Comparison of ENCODE assay signal across 8 cellular contexts in the genomic region with DNA sequence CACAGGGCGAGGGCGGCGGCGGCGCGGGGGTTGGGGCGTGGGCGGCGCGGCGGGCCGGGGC. TPM values are rescaled to one million over a fixed set of nuclear protein-coding genes. Genes with fewer than 3 reads are reported as not detected.
DNase-seq lines count a peak whose midpoint lies in the region; ATAC-seq, FAIRE-seq and TF ChIP-seq lines count a peak whose summit lies in the region.

Gene RTN4R, minus strand, starts transcription at position 30 of the 61 bp plus-strand sequence. CDS start 226 bp downstream, outside the sequence.

- H3K4me3 Mint-ChIP-seq in WTC11: peak within 1 kb of the TSS; percentile 67

- DNase-seq in H7 (no peak), WTC11 (ENCODE audit: low spot score) (no peak), small intestine (no peak), NCI-H69 (lab: John Stamatoyannopoulos, UW) (no peak), EL (no peak), ureter (ENCODE audit: low spot score) (no peak)

- H3K9ac ChIP-seq in iPS-15b (ENCODE audit: low read depth, low read length): peak within 1 kb of the TSS; percentile 61

- no peaks in the 10 kb centered on the region for H3K36me3 Mint-ChIP-seq in WTC11

- H3K27me3 Mint-ChIP-seq in WTC11 (ENCODE audit: low read depth): no peaks in the 10 kb centered on the region

- no peak for FAIRE-seq in small intestine (lab: Jason Lieb, UNC)

- H3K9me3 Mint-ChIP-seq in WTC11: no peaks in the 10 kb centered on the region

- H3K27ac Mint-ChIP-seq in WTC11: peak within 1 kb of the TSS; percentile 63

- H3K4me1 ChIP-seq in iPS-15b (ENCODE audit: control insufficient read depth, insufficient read depth, low read length): no peaks in the 10 kb centered on the region
- H3K4me1 ChIP-seq in small intestine (ENCODE audit: control insufficient read depth in 2 of 2, insufficient read depth in 1 of 2, low read depth in 1 of 2, low read length in 1 of 2): no peaks in the 10 kb centered on the region

- peak within 1 kb of the TSS; percentile 57 for H3K4me3 ChIP-seq in H7 (ENCODE audit: insufficient read depth, low read depth, low read length)
- peak within 1 kb of the TSS; percentile 48 for H3K4me3 ChIP-seq in iPS-15b (ENCODE audit: low read depth, low read length)
- H3K4me3 ChIP-seq in small intestine (ENCODE audit: low read depth in 1 of 2, low read length in 2 of 2): peak within 1 kb of the TSS; percentile 19 to 71

- H3K36me3 ChIP-seq in H7 (replicated peaks; ENCODE audit: control insufficient read depth, insufficient read depth, low read length): no peaks in the 10 kb centered on the region
- H3K36me3 ChIP-seq in iPS-15b (ENCODE audit: control insufficient read depth, insufficient read depth, low read length): no peaks in the 10 kb centered on the region
- no peaks in the 10 kb centered on the region for H3K36me3 ChIP-seq in small intestine (ENCODE audit: control insufficient read depth in 2 of 2, insufficient read depth in 2 of 2, low read length in 2 of 2)

- CTCF ChIA-PET in WTC11 (lab: Charles Lee): no interaction called here

- H3K27me3 ChIP-seq in H7 (ENCODE audit: control insufficient read depth, insufficient read depth, low read length): no peaks in the 10 kb centered on the region
- no peaks in the 10 kb centered on the region for H3K27me3 ChIP-seq in iPS-15b (ENCODE audit: control insufficient read depth, insufficient read depth, low read length)
- H3K27me3 ChIP-seq in small intestine (ENCODE audit: control insufficient read depth in 2 of 2, insufficient read depth in 2 of 2, low read length in 2 of 2): no peaks in the 10 kb centered on the region

- 1% methylated on average over 12 of the region's 12 CpGs; no CpG with 5 or more reads in 2 of the 3 donors for WGBS in small intestine, 3 donors

- no peaks in the 10 kb centered on the region for H3K9me3 ChIP-seq in iPS-15b (ENCODE audit: control insufficient read depth, insufficient read depth, low read length)
- H3K9me3 ChIP-seq in small intestine (ENCODE audit: control insufficient read depth, low read depth): no peaks in the 10 kb centered on the region

- POLR2A ChIA-PET in WTC11 (lab: Charles Lee): no interaction called here

- ATAC-seq in WTC11: no peak
- ATAC-seq in HG03354 (IDR thresholded peaks at IDR 0.05; ENCODE audit: poor library complexity, severe bottlenecking, unreplicated experiment): no peak

- H3K4me1 Mint-ChIP-seq in WTC11: peaks cover 11% of the 10 kb centered on the region

- peak within 1 kb of the TSS in 1 of 2 donors; percentile 57 for H3K27ac ChIP-seq in small intestine (ENCODE audit: low read depth in 1 of 2, low read length in 1 of 2)

- no peak for TF ChIP-seq CTCF in WTC11 (IDR thresholded peaks at IDR 0.05)

TF ChIP-seq in WTC11, 78 proteins besides CTCF, POLR2A, EP300 and RAD21:
- no peak for TF ChIP-seq CREB1 (CRISPR knock-in tag; IDR thresholded peaks at IDR 0.05)
- no peak for TF ChIP-seq ZNF396 (CRISPR knock-in tag; IDR thresholded peaks at IDR 0.05; ENCODE audit: borderline replicate concordance)
- TF ChIP-seq TEAD4 (CRISPR knock-in tag; IDR thresholded peaks at IDR 0.05): no peak
- TF ChIP-seq PRRX2 (CRISPR knock-in tag; IDR thresholded peaks at IDR 0.05): no peak
- TF ChIP-seq NFE2L1 (CRISPR knock-in tag; IDR thresholded peaks at IDR 0.05): no peak
- TF ChIP-seq CDX4 (CRISPR knock-in tag; IDR thresholded peaks at IDR 0.05; ENCODE audit: borderline replicate concordance): no peak
- TF ChIP-seq IRF2 (CRISPR knock-in tag; IDR thresholded peaks at IDR 0.05; ENCODE audit: borderline replicate concordance, low read depth): no peak
- no peak for TF ChIP-seq TCF7 (CRISPR knock-in tag; IDR thresholded peaks at IDR 0.05; ENCODE audit: low read depth)
- TF ChIP-seq, protein P1, sequence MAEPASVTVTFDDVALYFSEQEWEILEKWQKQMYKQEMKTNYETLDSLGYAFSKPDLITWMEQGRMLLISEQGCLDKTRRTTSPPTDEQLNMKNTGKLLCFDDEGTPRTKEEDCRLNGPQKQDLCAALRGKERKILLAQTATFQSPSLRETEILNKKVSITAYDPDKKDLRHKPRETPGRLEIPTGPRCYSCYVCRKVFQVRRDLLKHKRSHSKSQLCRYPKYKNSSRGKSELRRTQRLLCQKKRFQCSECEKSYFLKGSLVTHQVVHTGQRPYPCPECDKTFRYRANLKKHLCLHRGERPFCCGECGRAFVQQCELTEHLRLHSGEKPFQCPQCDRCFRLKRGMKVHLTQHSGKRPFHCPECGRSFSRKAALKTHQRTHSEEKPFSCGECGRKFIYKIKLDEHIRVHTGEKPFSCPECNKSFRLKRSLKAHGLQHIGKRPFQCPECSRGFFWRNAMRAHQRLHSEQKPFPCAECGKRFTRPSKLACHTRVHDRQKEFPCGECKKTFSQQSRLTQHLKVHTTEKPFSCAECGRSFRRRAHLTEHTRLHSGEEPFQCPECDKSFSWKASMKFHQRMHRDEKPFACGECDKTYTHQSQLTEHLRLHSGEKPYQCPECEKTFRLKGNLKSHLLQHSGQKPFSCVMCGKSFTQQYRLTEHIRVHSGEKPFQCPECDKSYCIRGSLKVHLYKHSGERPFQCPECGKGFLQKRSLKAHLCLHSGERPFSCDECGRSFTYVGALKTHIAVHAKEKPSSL (CRISPR knock-in tag; conservative IDR thresholded peaks at IDR 0.05): no peak
- TF ChIP-seq, protein P2, sequence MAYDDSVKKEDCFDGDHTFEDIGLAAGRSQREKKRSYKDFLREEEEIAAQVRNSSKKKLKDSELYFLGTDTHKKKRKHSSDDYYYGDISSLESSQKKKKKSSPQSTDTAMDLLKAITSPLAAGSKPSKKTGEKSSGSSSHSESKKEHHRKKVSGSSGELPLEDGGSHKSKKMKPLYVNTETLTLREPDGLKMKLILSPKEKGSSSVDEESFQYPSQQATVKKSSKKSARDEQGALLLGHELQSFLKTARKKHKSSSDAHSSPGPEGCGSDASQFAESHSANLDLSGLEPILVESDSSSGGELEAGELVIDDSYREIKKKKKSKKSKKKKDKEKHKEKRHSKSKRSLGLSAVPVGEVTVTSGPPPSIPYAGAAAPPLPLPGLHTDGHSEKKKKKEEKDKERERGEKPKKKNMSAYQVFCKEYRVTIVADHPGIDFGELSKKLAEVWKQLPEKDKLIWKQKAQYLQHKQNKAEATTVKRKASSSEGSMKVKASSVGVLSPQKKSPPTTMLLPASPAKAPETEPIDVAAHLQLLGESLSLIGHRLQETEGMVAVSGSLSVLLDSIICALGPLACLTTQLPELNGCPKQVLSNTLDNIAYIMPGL (CRISPR knock-in tag; IDR thresholded peaks at IDR 0.05): no peak

RNA-seq across cellular contexts. Expression of gene RTN4R, which starts in this region (rescaled TPM):
- total RNA-seq in H7 (2014; rRNA removed; shearing (Covaris generic)): 28.3 and 30.4 TPM in 2 replicates
- total RNA-seq in WTC11 (2021): 23.0 to 27.0 TPM (median 25.0 TPM) in 3 replicates
- polyA plus RNA-seq in small intestine: 1 to 10 TPM; 2.9 to 4.4 (median 4.3) TPM
- 1.3 TPM for total RNA-seq in ureter

Comparison
In these comparisons a context has a peak if more than half of its experiments do, and no peak if none do; other contexts are left out.
1. RNA of gene RTN4R (total RNA-seq): 28.3 to 30.4 TPM in H7 and 23.0 to 27.0 TPM in WTC11; 1.3 TPM in ureter (single experiment); every median in the first group is over 10 times any median in the second.
2. Peak in every context shown above with its lines, with median percentiles within 50 percentile points of each other: H3K4me3 ChIP-seq.